ENCODE assay signal across 25 cellular contexts in the genomic region with DNA sequence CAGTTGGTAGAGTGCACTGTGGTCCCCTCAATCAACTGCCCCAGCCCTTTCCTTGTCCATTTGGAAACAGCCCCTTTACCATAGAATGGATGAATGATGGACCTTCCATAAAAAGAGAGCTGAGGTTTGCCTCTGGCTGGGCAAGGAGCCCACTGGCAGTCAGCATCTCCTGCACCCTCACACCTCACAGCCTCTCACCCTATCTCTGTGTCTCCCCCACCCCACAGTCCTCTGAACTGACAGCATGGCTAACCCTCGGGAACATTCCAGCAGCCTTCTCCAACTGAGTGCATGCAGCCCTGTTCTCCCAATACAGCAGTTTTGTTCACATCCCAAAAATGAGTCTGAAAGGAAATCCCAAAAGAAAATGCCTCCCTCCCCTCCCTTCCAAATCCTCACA.
"Had no signal": no experiment of that assay in that cellular context is flagged by ENCODE, and none has a peak within 500 bp of the region (broad histone marks: within the 10 kb centered on the region; RNA-seq: fewer than 3 reads in every experiment).

No MANE protein-coding gene starts in this region.

- H3K27ac ChIP-seq: Peyer's patch, RWPE1 had no signal

- DNase-seq: activated B cell treated with CpG ODN at 0.5 μM for 24 hours; activated CD4-positive, alpha-beta T cell treated with anti-CD3 and anti-CD28 coated beads for 1 hour; activated CD4-positive, alpha-beta T cell treated with anti-CD3 and anti-CD28 coated beads, Interleukin-2, amount 10 ng/mL, durations not matched to agents 24 days and 14 days; activated CD4-positive, alpha-beta T cell treated with anti-CD3 and anti-CD28 coated beads, Interleukin-2, amount 50 U/mL, for 48 hours; activated CD8-positive, alpha-beta memory T cell treated with anti-CD3 and anti-CD28 coated beads, Interleukin-2, amount 10 ng/mL, durations not matched to agents 7 days and 5 days; activated gamma-delta T cell; activated naive CD4-positive, alpha-beta T cell treated with anti-CD3 and anti-CD28 coated beads, Interleukin-2, amount 10 ng/mL, durations not matched to agents 7 days and 5 days; activated naive CD8-positive, alpha-beta T cell treated with anti-CD3 and anti-CD28 coated beads for 36 hours; activated T-cell treated with anti-CD3 and anti-CD28 coated beads, Interleukin-2, amount 50 U/mL, for 24 hours; aorta; KG1; NCI-H1048; NCI-H146; NCI-H2029; NCI-H2107; NCI-H226; NCI-H510A; NCI-H526 treated with DMSO at 0.1 percent for 48 hours; NCI-H82; OCI-M1; Peyer's patch; SHP77 treated with DMSO at 0.1 percent for 48 hours; T-helper 2 cell; T1000 had no signal

- H3K4me1 ChIP-seq: Peyer's patch had no signal

- H3K36me3 ChIP-seq: Peyer's patch had no signal

- H3K9me3 ChIP-seq: Peyer's patch had no signal

- H3K27me3 ChIP-seq: Peyer's patch had no signal

- H3K4me3 ChIP-seq: Peyer's patch had no signal

- ATAC-seq: activated CD8-positive, alpha-beta memory T cell treated with anti-CD3 and anti-CD28 coated beads, Interleukin-2, amount 10 ng/mL, durations not matched to agents 7 days and 5 days had no signal
